26 cellular contexts compared by ENCODE assay signal in the genomic region with DNA sequence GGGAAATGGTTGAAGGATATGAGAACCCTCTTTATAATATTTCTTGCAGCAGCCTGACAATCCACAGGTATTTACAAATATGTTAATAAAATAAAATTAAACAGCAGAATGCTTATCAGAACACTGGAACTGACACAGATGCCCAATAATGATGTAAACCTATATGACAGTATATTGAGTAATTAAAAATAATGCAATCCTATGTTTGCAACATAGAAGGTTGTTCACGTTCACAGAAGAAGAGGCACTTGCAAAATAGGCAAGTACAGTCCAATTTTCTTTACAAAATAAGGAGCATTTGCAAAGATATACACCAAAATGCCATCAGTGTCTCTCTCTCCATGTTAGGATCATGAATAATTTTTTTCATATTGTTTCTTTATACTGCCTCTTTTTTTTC.
"Had no signal": no experiment of that assay in that cellular context is flagged by ENCODE, and none has a peak within 500 bp of the region (broad histone marks: within the 10 kb centered on the region; RNA-seq: fewer than 3 reads in every experiment).

No MANE protein-coding gene starts in this region.

- ATAC-seq: activated CD4-positive, alpha-beta T cell treated with anti-CD3 and anti-CD28 coated beads for 36 hours; activated T-cell treated with anti-CD3 and anti-CD28 coated beads, Interleukin-2, amount 50 U/mL, for 72 hours; Panc1 had no signal

- H3K9me3 ChIP-seq: SK-N-SH had no signal

- H3K27ac ChIP-seq: SJCRH30, WERI-Rb-1 had no signal

- H3K27me3 ChIP-seq: SJCRH30 had no signal

- DNase-seq: activated CD4-positive, alpha-beta memory T cell treated with anti-CD3 and anti-CD28 coated beads, Interleukin-2, amount 10 ng/mL, durations not matched to agents 7 days and 5 days; activated CD4-positive, alpha-beta T cell treated with anti-CD3 and anti-CD28 coated beads for 36 hours; activated CD4-positive, alpha-beta T cell treated with anti-CD3 and anti-CD28 coated beads, Interleukin-2, amount 50 U/mL, for 1 hour; activated CD8-positive, alpha-beta memory T cell treated with anti-CD3 and anti-CD28 coated beads, Interleukin-2, amount 50 U/mL, for 4 hours; activated gamma-delta T cell treated with Interleukin-2 at 50 U/mL for 16 hours; activated naive CD4-positive, alpha-beta T cell treated with anti-CD3 and anti-CD28 coated beads, Interleukin-2, amount 10 ng/mL, durations not matched to agents 7 days and 5 days; activated naive CD8-positive, alpha-beta T cell treated with anti-CD3 and anti-CD28 coated beads for 36 hours; activated T-cell treated with anti-CD3 and anti-CD28 coated beads, Interleukin-2, amount 50 U/mL, for 72 hours; anterior cingulate cortex; Kasumi-1; KBM-7; MV-4-11; NCI-H1105; NCI-H1436; NCI-H1694 treated with DMSO at 0.1 percent for 48 hours; NCI-H2029 treated with DMSO at 0.1 percent for 48 hours; NCI-H510A treated with DMSO at 0.1 percent for 48 hours; NCI-H69; NK-92 treated with Interleukin-12 subunit alpha and Interleukin-12 subunit beta, amount 100 ng/mL, for 24 hours; Right ventricle myocardium superior; RPMI8226; SJCRH30; SK-N-SH; T-helper 1 cell; WERI-Rb-1 had no signal

- H3K4me3 ChIP-seq: SJCRH30 had no signal

- H3K36me3 ChIP-seq: SJCRH30, WERI-Rb-1 had no signal
